ENCODE assay signal across 25 cellular contexts in genomic region chr7:49333180-49333881, GRCh38.
A peak's percentile ranks its signal among the peaks of the same experiment; 100 is the strongest.
DNase-seq lines count a peak whose midpoint lies in the region; ATAC-seq, FAIRE-seq and TF ChIP-seq lines count a peak whose summit lies in the region.
"Had no signal": no experiment of that assay in that cellular context is flagged by ENCODE, and none has a peak within 500 bp of the region (broad histone marks: within the 10 kb centered on the region; RNA-seq: fewer than 3 reads in every experiment).

No MANE protein-coding gene starts in this region.

- FAIRE-seq in GM12892 (lab: Jason Lieb, UNC): peak; percentile 44
- FAIRE-seq: A549, bronchial epithelial cell, urothelium cell line had no signal

- DNase-seq in GM12892 (ENCODE audit: insufficient read length) (no peak), NCI-H69 (lab: John Stamatoyannopoulos, UW) (no peak), NCI-H128 (lab: John Stamatoyannopoulos, UW; ENCODE audit: unreplicated experiment) (no peak)
- DNase-seq in activated CD4-positive, alpha-beta T cell treated with anti-CD3 and anti-CD28 coated beads for 1 hour: no peak
- DNase-seq in activated CD8-positive, alpha-beta memory T cell treated with anti-CD3 and anti-CD28 coated beads for 24 hours: no peak
- DNase-seq: activated CD4-positive, CD25-positive, alpha-beta regulatory T cell; activated CD8-positive, alpha-beta T cell treated with anti-CD3 and anti-CD28 coated beads for 36 hours; activated T-cell treated with anti-CD3 and anti-CD28 coated beads, Interleukin-2, amount 50 U/mL, for 1 hour; amniotic stem cell; colonic mucosa; DMS79; KG1; NCI-H187; NCI-H748 treated with DMSO at 0.1 percent for 48 hours; PC-3; SHP77 treated with DMSO at 0.1 percent for 48 hours; stimulated activated CD4-positive, alpha-beta T cell treated with anti-CD3 and anti-CD28 coated beads, Interleukin-1b, Interleukin-23, amount 100 ng/mL, for 48 hours; SW 1271 had no signal

- TF ChIP-seq POLR2A in GM12892 (IDR thresholded peaks at IDR 0.05; ENCODE audit: low read depth, low read length): no peak

- peak; percentile 71 for ATAC-seq in GM19463 (IDR thresholded peaks at IDR 0.05; ENCODE audit: unreplicated experiment)
- peak; percentile 88 for ATAC-seq in HG02938 (IDR thresholded peaks at IDR 0.05; ENCODE audit: unreplicated experiment)
- peak; percentile 75 for ATAC-seq in HG03565 (IDR thresholded peaks at IDR 0.05; ENCODE audit: unreplicated experiment)
- ATAC-seq: A549; activated CD8-positive, alpha-beta T cell treated with anti-CD3 and anti-CD28 coated beads for 36 hours; PC-3; stimulated activated memory B cell treated with anti-CD40 and anti-IgM and Interleukin-4, amounts not matched to agents 10 μg/mL and 1 μg/mL and 100 μg/mL, for 72 hours had no signal
